ENCODE assay signal across 27 cellular contexts in genomic region chr3:151908399-151908798, GRCh38. TPM values are rescaled to one million over a fixed set of nuclear protein-coding genes. Genes with fewer than 3 reads are reported as not detected.
"Had no signal": no experiment of that assay in that cellular context is flagged by ENCODE, and none has a peak within 500 bp of the region (broad histone marks: within the 10 kb centered on the region; RNA-seq: fewer than 3 reads in every experiment).

No MANE protein-coding gene starts in this region.

- H3K4me3 ChIP-seq: colonic mucosa, esophagus squamous epithelium, gastrocnemius medialis, heart right ventricle, left lung, lower lobe of right lung had no signal

- ATAC-seq: effector memory CD8-positive, alpha-beta T cell; esophagus mucosa; gastrocnemius medialis; heart right ventricle; left cardiac atrium; left lung; left ventricle myocardium superior; lower lobe of right lung had no signal

- DNase-seq: colonic mucosa; cortex of kidney; effector CD8-positive, alpha-beta T cell; effector memory CD8-positive, alpha-beta T cell; endodermal cell; erythroblast; esophagus squamous epithelium; foreskin fibroblast; foreskin melanocyte; gastrocnemius medialis; glutamatergic neuron; head of caudate nucleus; heart right ventricle; hippocampal formation; left cardiac atrium; left lung; left ventricle myocardium superior; lower lobe of right lung; mesendoderm; midbrain had no signal

- H3K4me1 ChIP-seq: colonic mucosa, gastrocnemius medialis, left lung had no signal

- H3K27me3 ChIP-seq: colonic mucosa, esophagus squamous epithelium, gastrocnemius medialis, heart right ventricle, left lung had no signal

- FAIRE-seq: endometrium, islet of Langerhans, keratinocyte had no signal

- H3K27ac ChIP-seq: colonic mucosa, epithelial cell of prostate, esophagus squamous epithelium, gastrocnemius medialis, heart right ventricle, left lung, lower lobe of right lung had no signal

- H3K36me3 ChIP-seq: colonic mucosa, esophagus squamous epithelium, gastrocnemius medialis, heart right ventricle, left lung, lower lobe of right lung had no signal

- H3K9me3 ChIP-seq: colonic mucosa, esophagus squamous epithelium, gastrocnemius medialis, heart right ventricle, lower lobe of right lung had no signal

RNA-seq across cellular contexts. Expression of gene SUCNR1, which starts 35.0 kb away (rescaled TPM):
- total RNA-seq: dermis microvascular lymphatic vessel endothelial cell, endodermal cell, esophagus mucosa, lung microvascular endothelial cell had no signal
- polyA plus RNA-seq: keratinocyte had no signal
